In the genomic region with DNA sequence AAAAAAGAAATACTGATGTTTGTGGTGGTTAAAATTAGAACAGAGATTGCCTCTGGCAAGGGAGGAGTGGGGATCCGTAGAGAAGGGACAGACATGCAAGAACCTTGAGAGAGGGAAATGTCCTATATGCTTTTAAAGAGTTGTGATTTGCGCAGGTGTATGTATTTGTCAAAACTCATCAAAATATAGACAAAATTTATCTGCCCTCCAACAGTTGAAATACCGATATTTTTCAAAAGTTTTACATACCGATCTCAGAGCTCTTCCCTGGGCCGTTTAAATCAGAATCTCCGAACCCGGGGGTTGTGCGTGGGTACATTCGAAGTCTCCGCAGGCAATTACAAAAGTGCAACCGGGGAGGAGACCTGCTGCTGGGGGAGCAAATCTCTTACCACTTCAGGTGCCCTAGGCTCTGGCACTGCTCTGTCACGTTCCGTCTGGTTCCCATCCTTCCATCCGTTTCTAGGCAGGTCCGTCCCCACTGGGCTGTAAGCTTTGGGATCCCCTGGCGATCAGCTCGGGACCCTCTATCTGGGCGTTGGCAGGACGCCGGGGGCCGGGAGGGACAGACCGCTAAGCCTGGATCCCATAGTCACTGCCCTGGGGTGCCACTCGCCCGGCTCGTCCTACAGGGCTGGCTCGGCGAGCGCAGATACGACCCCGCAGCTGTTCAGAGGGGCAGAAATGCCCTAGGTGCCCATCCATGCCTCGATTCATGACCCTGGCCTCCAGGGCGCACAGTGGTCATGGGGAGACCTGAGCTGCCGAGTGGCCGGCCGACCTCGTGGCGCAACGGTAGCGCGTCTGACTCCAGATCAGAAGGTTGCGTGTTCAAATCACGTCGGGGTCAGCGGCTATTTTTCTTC, we compare ENCODE assay signal across 1 cellular context.
TF ChIP-seq lines count a peak whose summit lies in the region.

No MANE protein-coding gene starts in this region.

TF ChIP-seq in A549, 52 proteins besides CTCF, POLR2A, EP300 and RAD21 (continued from another document):
- TF ChIP-seq POLR2AphosphoS2 (conservative IDR thresholded peaks at IDR 0.05; ENCODE audit: low read length) (no peak), CHD2 (IDR thresholded peaks at IDR 0.05; ENCODE audit: low read length, partially characterized antibody) (no peak), CEBPB (IDR thresholded peaks at IDR 0.05) (peak in 1 of 2 experiments; percentile 73; a peak in 2 of 4 replicates), PHF8 (IDR thresholded peaks at IDR 0.05; ENCODE audit: borderline replicate concordance, low read depth) (0 out of 2 replicates have a peak, but pooled peaks have one; percentile 20), ATOH8 (CRISPR knock-in tag; IDR thresholded peaks at IDR 0.05; ENCODE audit: low read depth) (no peak), RCOR1 (IDR thresholded peaks at IDR 0.05; ENCODE audit: low read depth, low read length) (peak; percentile 59; the same call in 1 of the 2 replicates), ZFP36 (IDR thresholded peaks at IDR 0.05; ENCODE audit: borderline replicate concordance, partially characterized antibody) (no peak), NPAS2 (CRISPR knock-in tag; IDR thresholded peaks at IDR 0.05; ENCODE audit: borderline replicate concordance) (no peak), HOXB13 (CRISPR knock-in tag; IDR thresholded peaks at IDR 0.05; ENCODE audit: low read depth) (no peak), BHLHE40 (IDR thresholded peaks at IDR 0.05; ENCODE audit: low read depth, low read length) (no peak), FOSB (CRISPR knock-in tag; IDR thresholded peaks at IDR 0.05) (no peak), KDM1A (IDR thresholded peaks at IDR 0.05; ENCODE audit: low read depth) (0 out of 2 replicates have a peak, but pooled peaks have one; percentile 14), SMC3 (IDR thresholded peaks at IDR 0.05) (peak; percentile 14; the same call in 1 of the 3 replicates), MAZ (IDR thresholded peaks at IDR 0.05; ENCODE audit: borderline replicate concordance, low read depth, low read length) (peak; percentile 82; the same call in 1 of the 2 replicates), USF2 (IDR thresholded peaks at IDR 0.05) (no peak), ESRRA (IDR thresholded peaks at IDR 0.05; ENCODE audit: borderline replicate concordance, low read length) (peak; percentile 27; the same call in 1 of the 2 replicates), MYC (IDR thresholded peaks at IDR 0.05; ENCODE audit: borderline replicate concordance, low read length) (peak; percentile 54), REST (IDR thresholded peaks at IDR 0.05) (no peak), HOXA7 (CRISPR knock-in tag; IDR thresholded peaks at IDR 0.05) (no peak), JUN (IDR thresholded peaks at IDR 0.05) (no peak), SREBF2 (IDR thresholded peaks at IDR 0.05) (peak; percentile 96)
- TF ChIP-seq, protein P1, sequence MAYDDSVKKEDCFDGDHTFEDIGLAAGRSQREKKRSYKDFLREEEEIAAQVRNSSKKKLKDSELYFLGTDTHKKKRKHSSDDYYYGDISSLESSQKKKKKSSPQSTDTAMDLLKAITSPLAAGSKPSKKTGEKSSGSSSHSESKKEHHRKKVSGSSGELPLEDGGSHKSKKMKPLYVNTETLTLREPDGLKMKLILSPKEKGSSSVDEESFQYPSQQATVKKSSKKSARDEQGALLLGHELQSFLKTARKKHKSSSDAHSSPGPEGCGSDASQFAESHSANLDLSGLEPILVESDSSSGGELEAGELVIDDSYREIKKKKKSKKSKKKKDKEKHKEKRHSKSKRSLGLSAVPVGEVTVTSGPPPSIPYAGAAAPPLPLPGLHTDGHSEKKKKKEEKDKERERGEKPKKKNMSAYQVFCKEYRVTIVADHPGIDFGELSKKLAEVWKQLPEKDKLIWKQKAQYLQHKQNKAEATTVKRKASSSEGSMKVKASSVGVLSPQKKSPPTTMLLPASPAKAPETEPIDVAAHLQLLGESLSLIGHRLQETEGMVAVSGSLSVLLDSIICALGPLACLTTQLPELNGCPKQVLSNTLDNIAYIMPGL (CRISPR knock-in tag; IDR thresholded peaks at IDR 0.05; ENCODE audit: borderline replicate concordance), result no peak; the same call in 1 of the 2 replicates
- TF ChIP-seq, protein P2, sequence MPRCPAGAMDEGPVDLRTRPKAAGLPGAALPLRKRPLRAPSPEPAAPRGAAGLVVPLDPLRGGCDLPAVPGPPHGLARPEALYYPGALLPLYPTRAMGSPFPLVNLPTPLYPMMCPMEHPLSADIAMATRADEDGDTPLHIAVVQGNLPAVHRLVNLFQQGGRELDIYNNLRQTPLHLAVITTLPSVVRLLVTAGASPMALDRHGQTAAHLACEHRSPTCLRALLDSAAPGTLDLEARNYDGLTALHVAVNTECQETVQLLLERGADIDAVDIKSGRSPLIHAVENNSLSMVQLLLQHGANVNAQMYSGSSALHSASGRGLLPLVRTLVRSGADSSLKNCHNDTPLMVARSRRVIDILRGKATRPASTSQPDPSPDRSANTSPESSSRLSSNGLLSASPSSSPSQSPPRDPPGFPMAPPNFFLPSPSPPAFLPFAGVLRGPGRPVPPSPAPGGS (IDR thresholded peaks at IDR 0.05), result no peak
- TF ChIP-seq, protein P3, sequence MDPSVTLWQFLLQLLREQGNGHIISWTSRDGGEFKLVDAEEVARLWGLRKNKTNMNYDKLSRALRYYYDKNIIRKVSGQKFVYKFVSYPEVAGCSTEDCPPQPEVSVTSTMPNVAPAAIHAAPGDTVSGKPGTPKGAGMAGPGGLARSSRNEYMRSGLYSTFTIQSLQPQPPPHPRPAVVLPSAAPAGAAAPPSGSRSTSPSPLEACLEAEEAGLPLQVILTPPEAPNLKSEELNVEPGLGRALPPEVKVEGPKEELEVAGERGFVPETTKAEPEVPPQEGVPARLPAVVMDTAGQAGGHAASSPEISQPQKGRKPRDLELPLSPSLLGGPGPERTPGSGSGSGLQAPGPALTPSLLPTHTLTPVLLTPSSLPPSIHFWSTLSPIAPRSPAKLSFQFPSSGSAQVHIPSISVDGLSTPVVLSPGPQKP (IDR thresholded peaks at IDR 0.05; ENCODE audit: low read depth, low read length), result no peak
